ENCODE assay signal across 9 cellular contexts in genomic region chr6:25601797-25602679, GRCh38. TPM values are rescaled to one million over a fixed set of nuclear protein-coding genes. Genes with fewer than 3 reads are reported as not detected.
A peak's percentile ranks its signal among the peaks of the same experiment; 100 is the strongest.
DNase-seq lines count a peak whose midpoint lies in the region; ATAC-seq and TF ChIP-seq lines count a peak whose summit lies in the region.
"Had no signal": no experiment of that assay in that cellular context is flagged by ENCODE, and none has a peak within 500 bp of the region (broad histone marks: within the 10 kb centered on the region; RNA-seq: fewer than 3 reads in every experiment).

No MANE protein-coding gene starts in this region.

- no peak overlapping the region for H3K4me3 ChIP-seq in DND-41 (ENCODE audit: low read depth in 1 of 2, low read length in 2 of 2)
- H3K4me3 ChIP-seq: SJSA1 had no signal

- no peak overlapping the region for H3K27ac ChIP-seq in DND-41 (ENCODE audit: low read length)
- H3K27ac ChIP-seq: SJSA1 had no signal

- no peak overlapping the region for H2AFZ ChIP-seq in DND-41 (ENCODE audit: low read depth, low read length)

- H3K27me3 ChIP-seq in DND-41 (ENCODE audit: insufficient read depth, low read length, poor library complexity) = peaks cover 12% of the 10 kb centered on the region
- H3K27me3 ChIP-seq: SJSA1 had no signal

- no peaks in the 10 kb centered on the region for H3K79me2 ChIP-seq in DND-41 (ENCODE audit: insufficient read depth, low read length)

- in situ Hi-C loops in SK-MEL-5 (cut with HindIII; ENCODE audit: low pct_unique_long_range_greater_than_20kb, low sequenced_read_pairs) = no loop called here

- H3K36me3 ChIP-seq in DND-41 (ENCODE audit: insufficient read depth, low read length) = no peaks in the 10 kb centered on the region
- H3K36me3 ChIP-seq: SJSA1 had no signal

- H4K20me1 ChIP-seq in DND-41 (ENCODE audit: insufficient read depth, low read length) = no peaks in the 10 kb centered on the region

- no peaks in the 10 kb centered on the region for H3K9me3 ChIP-seq in DND-41 (ENCODE audit: insufficient read depth, low read length, severe bottlenecking)
- H3K9me3 ChIP-seq: SJSA1 had no signal

- no peak for DNase-seq in DND-41
- peak; percentile 65 for DNase-seq in M059J (ENCODE audit: low read depth)
- DNase-seq in SK-MEL-5 (ENCODE audit: low read depth, low spot score) = peak; percentile 75
- peak; percentile 89 for DNase-seq in fibroblast of peridontal ligament (ENCODE audit: extremely low read depth)
- peak; percentile 81 for DNase-seq in renal cortical epithelial cell (ENCODE audit: low read depth)
- no peak for DNase-seq in nucleus accumbens (lab: John Stamatoyannopoulos, UW)
- no peak for DNase-seq in activated effector memory CD4-positive, alpha-beta T cell treated with anti-CD3 and anti-CD28 coated beads, Interleukin-2, amount 50 U/mL, for 16 hours
- DNase-seq in activated CD4-positive, alpha-beta T cell treated with anti-CD3 and anti-CD28 coated beads for 4 hours = no peak

- H3K4me2 ChIP-seq in DND-41 (ENCODE audit: insufficient read depth, low read length) = no peak overlapping the region

- no peaks in the 10 kb centered on the region for H3K4me1 ChIP-seq in DND-41 (ENCODE audit: insufficient read depth, low read length)
- H3K4me1 ChIP-seq: SJSA1 had no signal

- TF ChIP-seq CTCF in DND-41 (IDR thresholded peaks at IDR 0.05; ENCODE audit: borderline replicate concordance, extremely low read depth, low read length, poor library complexity, severe bottlenecking) = peak; percentile 70

- H3K9ac ChIP-seq in DND-41 (ENCODE audit: low read depth, low read length) = no peak overlapping the region

- ATAC-seq in DND-41 (ENCODE audit: insufficient read depth, low read depth) = 0 out of 3 replicates have a peak, but pooled peaks have one; percentile 45

RNA-seq across cellular contexts. Expression of gene SCGN, which starts 50.0 kb away (rescaled TPM):
- not detected in 2 replicates for total RNA-seq in M059J (2014; rRNA removed; shearing (Covaris generic))
- 0.26 TPM in 1 of 2 replicates, not detected in the other for total RNA-seq in SK-MEL-5 (2014; rRNA removed; shearing (Covaris generic))
- 0.15 and 0.60 TPM in 2 replicates for polyA plus RNA-seq in SK-MEL-5 (2015; cell fraction: cytosol; rRNA removed)
- not detected in 2 replicates for polyA plus RNA-seq in SK-MEL-5 (2015; cell fraction: nucleus; rRNA removed)
- total RNA-seq in renal cortical epithelial cell = 0.20 TPM in 1 of 2 replicates, not detected in the other
- total RNA-seq: SJSA1 had no signal

Comparison
In these comparisons a context has a peak if more than half of its experiments do, and no peak if none do; other contexts are left out.
1. DNase-seq: peak in M059J (single experiment), SK-MEL-5 (single experiment), fibroblast of peridontal ligament (single experiment) and renal cortical epithelial cell (single experiment); none in DND-41 (single experiment), nucleus accumbens (0 of 56), activated effector memory CD4-positive, alpha-beta T cell treated with anti-CD3 and anti-CD28 coated beads, Interleukin-2, amount 50 U/mL, for 16 hours (single experiment) and activated CD4-positive, alpha-beta T cell treated with anti-CD3 and anti-CD28 coated beads for 4 hours (0 of 2).